In the genomic region with DNA sequence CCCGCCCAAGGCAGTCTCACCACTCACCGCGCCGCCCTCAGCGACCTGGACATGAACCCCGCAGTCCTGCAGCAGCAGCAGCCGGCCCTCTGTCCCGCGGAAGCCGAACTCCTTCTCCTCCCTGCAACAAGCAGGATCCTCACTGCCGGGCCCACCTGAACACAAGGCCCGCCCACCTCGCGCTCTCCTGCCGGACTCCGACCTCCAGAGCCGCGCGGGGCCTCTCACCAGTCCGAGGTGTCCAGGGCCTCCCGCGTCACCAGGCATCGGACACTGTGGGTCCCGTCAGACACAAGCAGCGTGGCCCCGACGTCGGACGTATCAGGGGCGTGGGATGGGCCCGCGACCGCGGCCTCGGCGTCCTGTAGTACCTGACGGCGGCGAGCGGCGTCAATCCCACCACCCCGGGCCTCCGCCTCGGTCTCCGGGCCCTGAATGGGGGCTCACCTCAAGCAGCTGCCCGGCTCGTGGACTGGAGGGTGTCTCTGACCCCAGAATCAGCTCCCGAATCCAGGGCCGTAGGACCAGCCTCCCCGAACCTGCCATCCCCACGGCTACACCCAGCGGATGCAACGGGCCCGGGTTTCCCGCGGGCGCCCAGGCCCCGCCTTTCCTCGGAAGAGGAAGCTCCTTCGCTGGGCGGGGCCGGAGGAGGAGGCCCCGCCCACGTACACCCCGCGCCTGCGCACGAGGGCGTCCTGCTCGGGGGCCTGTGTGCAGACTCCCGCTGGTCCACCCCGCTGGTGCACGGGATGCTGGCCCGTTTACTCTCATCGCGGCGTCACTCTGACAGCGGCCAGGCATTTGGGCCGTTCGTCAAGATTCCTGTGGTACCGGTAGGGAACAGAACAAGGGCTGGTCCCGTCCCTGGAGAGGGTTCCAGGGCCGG, we compare ENCODE assay signal across 1 cellular context.
TF ChIP-seq lines count a peak whose summit lies in the region.

Gene ACD, minus strand, starts transcription at position 586 of the 889 bp plus-strand sequence. Its CDS starts 40 bp downstream, at position 546.

TF ChIP-seq in A549, 52 proteins besides CTCF, POLR2A, EP300 and RAD21 (continued from another document):
- peak; percentile 71; the same call in 1 of the 2 replicates for TF ChIP-seq E2F6 (IDR thresholded peaks at IDR 0.05; ENCODE audit: borderline replicate concordance, low read depth)
- 0 out of 2 replicates have a peak, but pooled peaks have one; percentile 66 for TF ChIP-seq RNF2 (IDR thresholded peaks at IDR 0.05; ENCODE audit: borderline replicate concordance, low read depth)
